ENCODE assay signal across 22 cellular contexts in the genomic region with DNA sequence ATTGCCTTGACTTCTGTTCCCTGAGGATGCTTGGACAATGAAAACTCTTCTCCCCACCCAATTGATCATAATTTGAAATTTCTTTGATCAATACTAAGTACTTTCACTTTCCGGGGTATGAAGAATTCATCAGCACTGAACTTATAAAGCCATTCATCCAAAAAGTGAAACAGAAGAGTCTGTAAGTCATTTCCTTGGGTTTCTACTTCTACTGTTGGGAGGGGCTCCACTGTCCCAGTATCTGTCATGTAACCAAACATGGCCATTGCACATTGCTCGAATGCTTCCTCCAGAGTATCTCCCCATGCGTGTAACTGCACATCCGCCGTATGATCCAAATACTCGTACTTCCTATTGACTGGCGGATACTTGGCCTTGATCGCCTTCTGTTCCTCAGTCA. TPM values are rescaled to one million over a fixed set of nuclear protein-coding genes. Genes with fewer than 3 reads are reported as not detected.
"Had no signal": no experiment of that assay in that cellular context is flagged by ENCODE, and none has a peak within 500 bp of the region (broad histone marks: within the 10 kb centered on the region; RNA-seq: fewer than 3 reads in every experiment).

No MANE protein-coding gene starts in this region.

- H3K27me3 Mint-ChIP-seq: activated naive CD4-positive, alpha-beta T cell treated with anti-CD3 and anti-CD28 coated beads, Interleukin-2, amount 50 U/mL, for 24 hours; IgD-negative memory B cell had no signal

- H3K36me3 Mint-ChIP-seq: brain, IgD-negative memory B cell had no signal

- H3K27ac Mint-ChIP-seq: activated naive CD4-positive, alpha-beta T cell treated with anti-CD3 and anti-CD28 coated beads, Interleukin-2, amount 50 U/mL, for 24 hours; brain; IgD-negative memory B cell had no signal

- H3K4me1 Mint-ChIP-seq: brain had no signal

- DNase-seq: activated CD4-positive, alpha-beta T cell treated with anti-CD3 and anti-CD28 coated beads for 4 hours; activated CD8-positive, alpha-beta memory T cell treated with anti-CD3 and anti-CD28 coated beads for 24 hours; activated effector memory CD4-positive, alpha-beta T cell treated with Interleukin-2 at 50 U/mL for 16 hours; activated naive CD4-positive, alpha-beta T cell; amygdala; KG1; NCI-H1048; NCI-H146; NCI-H187 treated with DMSO at 0.1 percent for 48 hours; NCI-H2081 treated with DMSO at 0.1 percent for 48 hours; NCI-H446; NCI-H524; Right ventricle myocardium superior; SJCRH30; SK-N-SH; T-helper 1 cell; WERI-Rb-1 had no signal

- H3K4me3 Mint-ChIP-seq: activated naive CD4-positive, alpha-beta T cell treated with anti-CD3 and anti-CD28 coated beads, Interleukin-2, amount 50 U/mL, for 24 hours; brain; IgD-negative memory B cell had no signal

RNA-seq across cellular contexts. Expression of gene B3GNT7, which starts 38.5 kb away (rescaled TPM):
- total RNA-seq: LHCN-M2; T-helper 2 cell treated with Interferon-gamma antibody and Interleukin-4, amounts not matched to agents 100 ng/mL and 5 ng/mL, for 36 hours had no signal
